8 cellular contexts compared by ENCODE assay signal in genomic region chr19:33520844-33521479, GRCh38. TPM values are rescaled to one million over a fixed set of nuclear protein-coding genes. Genes with fewer than 3 reads are reported as not detected.
DNase-seq lines count a peak whose midpoint lies in the region; ATAC-seq and TF ChIP-seq lines count a peak whose summit lies in the region.

No MANE protein-coding gene starts in this region.

- DNase-seq in activated naive CD4-positive, alpha-beta T cell treated with anti-CD3 and anti-CD28 coated beads for 36 hours = no peak
- no peak for DNase-seq in activated naive CD4-positive, alpha-beta T cell treated with anti-CD3 and anti-CD28 coated beads, Interleukin-2, amount 50 U/mL, for 16 hours
- DNase-seq in adipocyte (ENCODE audit: low read depth) (peak; percentile 7), tibial nerve (ENCODE audit: low spot score in 2 of 2) (no peak), DMS 273 (lab: John Stamatoyannopoulos, UW; ENCODE audit: unreplicated experiment) (no peak)
- no peak for DNase-seq in NK-92 treated with Interleukin-12 subunit alpha and Interleukin-12 subunit beta, amount 100 ng/mL, for 24 hours (lab: John Stamatoyannopoulos, UW)

- ATAC-seq in HG02678 (IDR thresholded peaks at IDR 0.05; ENCODE audit: unreplicated experiment) = no peak

- TF ChIP-seq RAD21 in liver (IDR thresholded peaks at IDR 0.05) = peak in 1 of 2 donors; percentile 35

- no peaks in the 10 kb centered on the region for H3K27me3 Mint-ChIP-seq in activated naive CD4-positive, alpha-beta T cell treated with anti-CD3 and anti-CD28 coated beads for 36 hours (ENCODE audit: low read depth)

- H3K27me3 ChIP-seq in adipocyte (replicated peaks; ENCODE audit: control insufficient read depth, insufficient read depth, low read length) (no peaks in the 10 kb centered on the region), liver (ENCODE audit: control insufficient read depth in 4 of 4, insufficient read depth in 4 of 4, low read length in 3 of 4) (no peaks in the 10 kb centered on the region), tibial nerve (no peaks in the 10 kb centered on the region)

- CTCF ChIA-PET in activated naive CD4-positive, alpha-beta T cell treated with anti-CD3 and anti-CD28 coated beads for 36 hours (lab: Charles Lee) = interaction anchor here (0.6 to 1.4 kb wide), 2 partner anchors 117 to 274 kb away, joined by 3 read pairs; no protein-coding TSS in a partner anchor

- no peak for TF ChIP-seq EP300 in tibial nerve (IDR thresholded peaks at IDR 0.05)

- H3K4me1 ChIP-seq in adipocyte (ENCODE audit: control insufficient read depth, insufficient read depth, low read length) (peaks cover 21% of the 10 kb centered on the region), liver (ENCODE audit: control insufficient read depth in 4 of 4, insufficient read depth in 4 of 4, low read length in 3 of 4) (peaks cover 5 to 75% (median 48%) of the 10 kb centered on the region in 4 donors), tibial nerve (peaks cover 0 to 23% (median 17%) of the 10 kb centered on the region in 4 donors)

- H3K36me3 ChIP-seq in adipocyte (ENCODE audit: control insufficient read depth, insufficient read depth, low read length, severe bottlenecking) (no peaks in the 10 kb centered on the region), liver (ENCODE audit: control insufficient read depth in 4 of 4, insufficient read depth in 3 of 4, low read depth in 1 of 4, low read length in 3 of 4) (no peaks in the 10 kb centered on the region), tibial nerve (peaks cover 0 to 11% (median 0%) of the 10 kb centered on the region in 3 donors)

- H3K9me3 ChIP-seq in adipocyte (ENCODE audit: control insufficient read depth, low read length) = no peaks in the 10 kb centered on the region
- no peaks in the 10 kb centered on the region for H3K9me3 ChIP-seq in liver (ENCODE audit: control insufficient read depth in 4 of 4, low read length in 3 of 4)
- H3K9me3 ChIP-seq in tibial nerve = no peaks in the 10 kb centered on the region

- 5% methylated on average over 18 of the region's 18 CpGs for WGBS in liver
- 11 to 14% methylated on average over 15 to 18 of the region's 18 CpGs for WGBS in tibial nerve, 2 donors

- H3K4me3 Mint-ChIP-seq in activated naive CD4-positive, alpha-beta T cell treated with anti-CD3 and anti-CD28 coated beads for 36 hours = peak overlapping the region; percentile 81

- TF ChIP-seq CTCF in liver (IDR thresholded peaks at IDR 0.05; ENCODE audit: low read depth, low read length, missing input control) (no peak), tibial nerve (IDR thresholded peaks at IDR 0.05) (no peak)

- TF ChIP-seq POLR2A in tibial nerve (IDR thresholded peaks at IDR 0.05) = no peak

- H3K4me3 ChIP-seq in adipocyte (ENCODE audit: low read length) (peak overlapping the region; percentile 93), liver (ENCODE audit: low read depth in 1 of 3, low read length in 3 of 3) (peak overlapping the region; percentile 69 to 88 (median 75)), tibial nerve (peak overlapping the region; percentile 64 to 98 (median 96))

- H3K9me3 Mint-ChIP-seq in activated naive CD4-positive, alpha-beta T cell treated with anti-CD3 and anti-CD28 coated beads for 36 hours = no peaks in the 10 kb centered on the region

- H3K36me3 Mint-ChIP-seq in activated naive CD4-positive, alpha-beta T cell treated with anti-CD3 and anti-CD28 coated beads for 36 hours (ENCODE audit: low read depth) = no peaks in the 10 kb centered on the region

- intact Hi-C loops in activated naive CD4-positive, alpha-beta T cell treated with anti-CD3 and anti-CD28 coated beads for 36 hours (cut with micrococcal nuclease) = no loop called here

- no peak overlapping the region for H3K27ac Mint-ChIP-seq in activated naive CD4-positive, alpha-beta T cell treated with anti-CD3 and anti-CD28 coated beads for 36 hours

- H3K4me1 Mint-ChIP-seq in activated naive CD4-positive, alpha-beta T cell treated with anti-CD3 and anti-CD28 coated beads for 36 hours (ENCODE audit: low read depth) = peaks cover 19% of the 10 kb centered on the region

- H3K9ac ChIP-seq in adipocyte (ENCODE audit: low read length) (peak overlapping the region; percentile 94), liver (ENCODE audit: low read depth in 1 of 2, low read length in 2 of 2) (peak overlapping the region in 1 of 2 donors; percentile 21)

- H3K27ac ChIP-seq in liver (ENCODE audit: low read depth in 1 of 2, low read length in 2 of 2) (peak overlapping the region; percentile 45 to 72), tibial nerve (peak overlapping the region; percentile 53 to 80 (median 65))

TF ChIP-seq in liver, 16 proteins besides CTCF, POLR2A, EP300 and RAD21:
- TF ChIP-seq EGR1 (IDR thresholded peaks at IDR 0.05; ENCODE audit: low read depth in 2 of 2) = no peak
- TF ChIP-seq FOXA2 (IDR thresholded peaks at IDR 0.05) = no peak
- TF ChIP-seq HNF4G (IDR thresholded peaks at IDR 0.05) = peak; percentile 97
- TF ChIP-seq, protein P1, sequence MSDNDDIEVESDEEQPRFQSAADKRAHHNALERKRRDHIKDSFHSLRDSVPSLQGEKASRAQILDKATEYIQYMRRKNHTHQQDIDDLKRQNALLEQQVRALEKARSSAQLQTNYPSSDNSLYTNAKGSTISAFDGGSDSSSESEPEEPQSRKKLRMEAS (IDR thresholded peaks at IDR 0.05) = no peak
- TF ChIP-seq RXRA (IDR thresholded peaks at IDR 0.05) = peak; percentile 99
- peak in 1 of 2 donors; percentile 24 for TF ChIP-seq JUND (IDR thresholded peaks at IDR 0.05)
- TF ChIP-seq FOXA1 (IDR thresholded peaks at IDR 0.05) = no peak
- TF ChIP-seq ZBTB33 (IDR thresholded peaks at IDR 0.05) = no peak
- TF ChIP-seq, protein P2, sequence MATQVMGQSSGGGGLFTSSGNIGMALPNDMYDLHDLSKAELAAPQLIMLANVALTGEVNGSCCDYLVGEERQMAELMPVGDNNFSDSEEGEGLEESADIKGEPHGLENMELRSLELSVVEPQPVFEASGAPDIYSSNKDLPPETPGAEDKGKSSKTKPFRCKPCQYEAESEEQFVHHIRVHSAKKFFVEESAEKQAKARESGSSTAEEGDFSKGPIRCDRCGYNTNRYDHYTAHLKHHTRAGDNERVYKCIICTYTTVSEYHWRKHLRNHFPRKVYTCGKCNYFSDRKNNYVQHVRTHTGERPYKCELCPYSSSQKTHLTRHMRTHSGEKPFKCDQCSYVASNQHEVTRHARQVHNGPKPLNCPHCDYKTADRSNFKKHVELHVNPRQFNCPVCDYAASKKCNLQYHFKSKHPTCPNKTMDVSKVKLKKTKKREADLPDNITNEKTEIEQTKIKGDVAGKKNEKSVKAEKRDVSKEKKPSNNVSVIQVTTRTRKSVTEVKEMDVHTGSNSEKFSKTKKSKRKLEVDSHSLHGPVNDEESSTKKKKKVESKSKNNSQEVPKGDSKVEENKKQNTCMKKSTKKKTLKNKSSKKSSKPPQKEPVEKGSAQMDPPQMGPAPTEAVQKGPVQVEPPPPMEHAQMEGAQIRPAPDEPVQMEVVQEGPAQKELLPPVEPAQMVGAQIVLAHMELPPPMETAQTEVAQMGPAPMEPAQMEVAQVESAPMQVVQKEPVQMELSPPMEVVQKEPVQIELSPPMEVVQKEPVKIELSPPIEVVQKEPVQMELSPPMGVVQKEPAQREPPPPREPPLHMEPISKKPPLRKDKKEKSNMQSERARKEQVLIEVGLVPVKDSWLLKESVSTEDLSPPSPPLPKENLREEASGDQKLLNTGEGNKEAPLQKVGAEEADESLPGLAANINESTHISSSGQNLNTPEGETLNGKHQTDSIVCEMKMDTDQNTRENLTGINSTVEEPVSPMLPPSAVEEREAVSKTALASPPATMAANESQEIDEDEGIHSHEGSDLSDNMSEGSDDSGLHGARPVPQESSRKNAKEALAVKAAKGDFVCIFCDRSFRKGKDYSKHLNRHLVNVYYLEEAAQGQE (IDR thresholded peaks at IDR 0.05) = peak; percentile 76
- peak; percentile 23 for TF ChIP-seq YY1 (IDR thresholded peaks at IDR 0.05)
- TF ChIP-seq NR2F2 (IDR thresholded peaks at IDR 0.05) = peak; percentile 74
- no peak for TF ChIP-seq ATF3 (IDR thresholded peaks at IDR 0.05)
- no peak for TF ChIP-seq TAF1 (conservative IDR thresholded peaks at IDR 0.05)
- TF ChIP-seq HNF4A (conservative IDR thresholded peaks at IDR 0.05) = peak; percentile 98 to 99
- TF ChIP-seq GABPA (IDR thresholded peaks at IDR 0.05 in 1 of 2, conservative IDR thresholded peaks at IDR 0.05 in 1 of 2) = no peak
- peak; percentile 88 for TF ChIP-seq SP1 (IDR thresholded peaks at IDR 0.05)
TF ChIP-seq in liver: peak in this region for 8.

RNA-seq across cellular contexts. Expression of gene PEPD, which starts 0.6 kb away (rescaled TPM):
- total RNA-seq in activated naive CD4-positive, alpha-beta T cell treated with anti-CD3 and anti-CD28 coated beads for 36 hours = 10 to 100 TPM; 31.9 to 35.8 TPM
- total RNA-seq in liver = 100 to 1,000 TPM in 1 of 2 donors, 10 to 100 TPM in 1; 37.3 to 102 TPM
- polyA plus RNA-seq in liver = 100 to 1,000 TPM; 132 to 211 TPM
- 100 to 1,000 TPM in 1 of 4 donors, 10 to 100 TPM in 3; 79.8 to 122 (median 94.8) TPM for total RNA-seq in tibial nerve
